10 cellular contexts compared by ENCODE assay signal in the genomic region with DNA sequence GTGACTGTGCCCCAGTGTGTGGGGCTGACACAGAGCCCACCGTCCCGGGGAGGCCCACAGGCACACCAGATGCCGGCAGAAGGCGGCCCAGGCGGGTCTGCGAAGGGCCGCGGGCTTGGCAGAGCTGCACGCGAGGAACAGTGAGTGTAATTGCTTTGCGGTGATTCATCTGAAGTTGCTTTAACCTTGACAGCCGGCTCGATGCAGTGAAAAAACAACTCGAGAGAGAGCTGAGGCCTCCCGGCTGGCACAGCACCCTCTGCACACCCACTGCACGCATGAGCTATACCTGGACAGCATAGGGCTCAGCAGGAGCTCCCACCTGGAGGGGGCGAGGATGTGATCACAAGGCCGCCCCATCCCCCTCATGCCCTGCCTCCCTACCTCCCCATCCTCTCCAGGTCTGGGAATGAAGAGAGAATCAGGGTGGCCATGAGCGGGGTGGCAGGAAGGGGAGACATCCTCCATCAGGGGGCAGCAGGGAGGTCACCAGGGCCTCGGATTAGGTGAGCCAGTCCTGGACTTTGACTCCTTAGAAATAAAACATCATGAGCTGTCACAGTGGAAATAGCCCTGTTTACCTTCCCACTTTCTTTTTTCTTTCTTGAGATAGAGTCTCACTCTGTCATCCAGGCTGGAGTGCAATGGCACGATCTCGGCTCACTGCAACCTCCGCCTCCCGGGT.
A peak's percentile ranks its signal among the peaks of the same experiment; 100 is the strongest.
DNase-seq lines count a peak whose midpoint lies in the region; ATAC-seq and TF ChIP-seq lines count a peak whose summit lies in the region.
"Had no signal": no experiment of that assay in that cellular context is flagged by ENCODE, and none has a peak within 500 bp of the region (broad histone marks: within the 10 kb centered on the region; RNA-seq: fewer than 3 reads in every experiment).

No MANE protein-coding gene starts in this region.

- H4K20me1 ChIP-seq in smooth muscle cell (ENCODE audit: low read depth) = no peaks in the 10 kb centered on the region

- H3K4me3 ChIP-seq in smooth muscle cell = no peak overlapping the region

- H2AFZ ChIP-seq in smooth muscle cell (ENCODE audit: low read depth) = no peak overlapping the region

- no peaks in the 10 kb centered on the region for H3K36me3 ChIP-seq in smooth muscle cell (ENCODE audit: low read depth)

- POLR2A ChIA-PET in RWPE1 (lab: Yijun Ruan, JAX; ENCODE audit: low non-redundant PET) = interaction anchor here (0.5 kb wide), 1 partner anchor 203 kb away, joined by 3 read pairs; no protein-coding TSS in a partner anchor

- H3K27me3 ChIP-seq in smooth muscle cell (ENCODE audit: low read depth) = no peaks in the 10 kb centered on the region

- no peaks in the 10 kb centered on the region for H3K79me2 ChIP-seq in smooth muscle cell (ENCODE audit: low read depth)

- H3K27ac ChIP-seq in RWPE1 (peak overlapping the region; percentile 37), smooth muscle cell (ENCODE audit: low read depth) (peak overlapping the region; percentile 54)

- no peaks in the 10 kb centered on the region for H3F3A ChIP-seq in smooth muscle cell (ENCODE audit: low read depth)

- DNase-seq in H4 (ENCODE audit: low spot score) = peak; percentile 66
- peak; percentile 68 for DNase-seq in RWPE1 (ENCODE audit: low spot score)
- DNase-seq in head of caudate nucleus = peak in 24 of 42 donors; percentile 3 to 69 (median 27)
- peak; percentile 52 for DNase-seq in smooth muscle cell (lab: John Stamatoyannopoulos, UW; ENCODE audit: unreplicated experiment)
- DNase-seq in activated T-cell treated with anti-CD3 and anti-CD28 coated beads, Interleukin-2, amount 50 U/mL, for 48 hours = no peak
- no peak for DNase-seq in NOMO-1 treated with dmso at 0.1 percent for 144 hours (lab: John Stamatoyannopoulos, UW; ENCODE audit: unreplicated experiment)
- DNase-seq: activated CD8-positive, alpha-beta memory T cell treated with anti-CD3 and anti-CD28 coated beads, Interleukin-2, amount 50 U/mL, for 48 hours; NCI-H146; stimulated activated CD4-positive, alpha-beta T cell treated with anti-CD3 and anti-CD28 coated beads, Interleukin-2, amount 100 ng/mL, for 24 hours had no signal

- TF ChIP-seq CTCF in RWPE1 (conservative IDR thresholded peaks at IDR 0.05; ENCODE audit: low read depth) = no peak
- peak; percentile 14 for TF ChIP-seq CTCF in smooth muscle cell (IDR thresholded peaks at IDR 0.05; ENCODE audit: borderline replicate concordance, insufficient read depth, poor library complexity, severe bottlenecking)

- intact Hi-C loops in head of caudate nucleus (cut with DNase I) = no loop called here

- no peak for ATAC-seq in HG03095 (IDR thresholded peaks at IDR 0.05; ENCODE audit: unreplicated experiment)

- H3K4me1 ChIP-seq in smooth muscle cell (ENCODE audit: low read depth) = no peaks in the 10 kb centered on the region

- CTCF ChIA-PET in RWPE1 (lab: Yijun Ruan, JAX) = interaction anchor here (0.5 kb wide), 1 partner anchor 209 kb away, joined by 4 read pairs; no protein-coding TSS in a partner anchor

- 36% methylated on average over 22 of the region's 24 CpGs for WGBS in smooth muscle cell (ENCODE audit: low lambda C conversion rate)

- H3K9me3 ChIP-seq in smooth muscle cell (replicated peaks; ENCODE audit: low read depth) = no peaks in the 10 kb centered on the region

- H3K9ac ChIP-seq in smooth muscle cell (ENCODE audit: low read depth) = no peak overlapping the region

- H3K4me2 ChIP-seq in smooth muscle cell = peak overlapping the region; percentile 60

Comparison
In these comparisons a context has a peak if more than half of its experiments do, and no peak if none do; other contexts are left out.
1. DNase-seq: peak in H4 (single experiment), RWPE1 (single experiment), head of caudate nucleus (24 of 42) and smooth muscle cell (single experiment); none in activated T-cell treated with anti-CD3 and anti-CD28 coated beads, Interleukin-2, amount 50 U/mL, for 48 hours (0 of 2) and NOMO-1 treated with dmso at 0.1 percent for 144 hours (single experiment).